Comparison of ENCODE assay signal across 1 cellular context in genomic region chr10:119166564-119166963, GRCh38.
TF ChIP-seq lines count a peak whose summit lies in the region.

No MANE protein-coding gene starts in this region.

TF ChIP-seq in K562, 482 proteins besides CTCF, POLR2A, EP300 and RAD21:
- TF ChIP-seq ZFX (CRISPR knock-in tag; IDR thresholded peaks at IDR 0.05) (no peak), SMARCA5 (IDR thresholded peaks at IDR 0.05) (0 out of 2 replicates have a peak, but pooled peaks have one; percentile 46), DPF2 (IDR thresholded peaks at IDR 0.05) (peak; percentile 19; the same call in 1 of the 2 replicates), ZNF436 (CRISPR knock-in tag; IDR thresholded peaks at IDR 0.05) (0 out of 2 replicates have a peak, but pooled peaks have one; percentile 36), YY1 (IDR thresholded peaks at IDR 0.05; ENCODE audit: borderline replicate concordance in 1 of 3, control insufficient read depth in 1 of 3, extremely low read depth in 1 of 3, insufficient read depth in 3 of 3, insufficient read length in 1 of 3, insufficient replicate concordance in 2 of 3, low read depth in 1 of 3, low read length in 2 of 3) (peak in 1 of 3 experiments; percentile 28), KDM1A (IDR thresholded peaks at IDR 0.05) (0 out of 4 replicates have a peak, but pooled peaks have one; percentile 23 to 24), ZFP36 (IDR thresholded peaks at IDR 0.05; ENCODE audit: low read depth, low read length, partially characterized antibody) (peak; percentile 96), HDAC2 (IDR thresholded peaks at IDR 0.05) (0 out of 2 replicates have a peak, but pooled peaks have one; percentile 41), RBM25 (IDR thresholded peaks at IDR 0.05; ENCODE audit: low read depth, low read length, severe bottlenecking) (peak; percentile 35), HEY1 (CRISPR knock-in tag; IDR thresholded peaks at IDR 0.05; ENCODE audit: borderline replicate concordance) (no peak), ZNF592 (IDR thresholded peaks at IDR 0.05) (peak; percentile 65; the same call in 1 of the 2 replicates), BCOR (IDR thresholded peaks at IDR 0.05) (peak; percentile 54; the same call in 1 of the 2 replicates), POLR2G (IDR thresholded peaks at IDR 0.05; ENCODE audit: low read depth, low read length) (no peak)
